In the genomic region with DNA sequence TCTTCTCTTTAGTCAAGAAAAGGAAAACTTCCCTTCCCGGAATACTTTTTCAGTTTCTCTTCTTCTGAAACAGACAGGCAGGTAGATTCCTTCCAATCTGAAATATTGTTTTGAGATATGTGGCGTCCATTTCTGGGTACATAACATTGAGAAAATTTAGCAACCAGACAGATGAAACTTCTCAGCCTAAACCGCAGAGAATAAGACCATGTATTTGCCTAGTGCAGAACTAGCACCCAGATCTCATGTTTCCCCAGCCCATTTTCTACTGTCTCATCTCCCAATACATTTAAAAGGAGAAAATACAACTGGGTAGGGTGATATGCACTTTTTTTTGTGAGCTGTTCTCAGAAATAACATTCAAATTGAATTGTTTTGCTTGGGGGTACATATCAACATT, we compare ENCODE assay signal across 12 cellular contexts. TPM values are rescaled to one million over a fixed set of nuclear protein-coding genes. Genes with fewer than 3 reads are reported as not detected.
"Had no signal": no experiment of that assay in that cellular context is flagged by ENCODE, and none has a peak within 500 bp of the region (broad histone marks: within the 10 kb centered on the region; RNA-seq: fewer than 3 reads in every experiment).

No MANE protein-coding gene starts in this region.

- H2AFZ ChIP-seq: GM23338 had no signal

- H3K4me3 ChIP-seq: GM23338, HAP-1 had no signal

- DNase-seq: H7, HFFc6, KBM-7 had no signal

- H3K4me1 ChIP-seq: HAP-1 had no signal

- H3K4me2 ChIP-seq: GM23338, KMS-11 had no signal

- H3K9me3 ChIP-seq: HAP-1 had no signal

- H3K9ac ChIP-seq: KMS-11 had no signal

- H3K36me3 ChIP-seq: HAP-1 had no signal

- H3K27ac ChIP-seq: HL-60, KMS-11 had no signal

- ATAC-seq: GM23338, HCT116, HepG2 had no signal

RNA-seq across cellular contexts. Expression of a gene that starts 6.4 kb away (rescaled TPM):
- total RNA-seq: H4, HepG2, HFFc6, HT1080 had no signal
- polyA plus RNA-seq: GM23338, HepG2, IgD-negative memory B cell had no signal
